ENCODE assay signal across 18 cellular contexts in genomic region chr5:170642776-170643436, GRCh38.
"Had no signal": no experiment of that assay in that cellular context is flagged by ENCODE, and none has a peak within 500 bp of the region (broad histone marks: within the 10 kb centered on the region; RNA-seq: fewer than 3 reads in every experiment).

No MANE protein-coding gene starts in this region.

- H3K36me3 ChIP-seq: adrenal gland, breast epithelium, gastrocnemius medialis, left ventricle myocardium inferior, thyroid gland, uterus had no signal

- H3K4me3 ChIP-seq: adrenal gland, breast epithelium, gastrocnemius medialis, left ventricle myocardium inferior, thyroid gland, uterus had no signal

- DNase-seq: activated CD4-positive, alpha-beta T cell treated with anti-CD3 and anti-CD28 coated beads, Interleukin-2, amount 10 ng/mL, durations not matched to agents 7 days and 5 days; activated CD8-positive, alpha-beta memory T cell treated with anti-CD3 and anti-CD28 coated beads, Interleukin-2, amount 50 U/mL, for 48 hours; activated gamma-delta T cell; activated T-cell treated with anti-CD3 and anti-CD28 coated beads, Interleukin-2, amount 50 U/mL, for 72 hours; gastrocnemius medialis; kidney; left ventricle myocardium inferior; occipital lobe; stimulated activated CD4-positive, alpha-beta T cell treated with anti-CD3 and anti-CD28 coated beads, Interleukin-2, amount 100 ng/mL, for 24 hours; stimulated activated naive CD4-positive, alpha-beta T cell treated with Interleukin-2 at 50 U/mL for 16 hours; thyroid gland; uterus had no signal

- H3K4me1 ChIP-seq: breast epithelium, gastrocnemius medialis, thyroid gland, uterus had no signal

- H3K9me3 ChIP-seq: adrenal gland, breast epithelium, gastrocnemius medialis, left ventricle myocardium inferior, thyroid gland, uterus had no signal

- H3K27me3 ChIP-seq: gastrocnemius medialis, thyroid gland, uterus had no signal

- ATAC-seq: activated CD4-positive, CD25-positive, alpha-beta regulatory T cell treated with anti-CD3 and anti-CD28 coated beads, Interleukin-2, amount 50 U/mL, for 24 hours; activated naive CD4-positive, alpha-beta T cell treated with anti-CD3 and anti-CD28 coated beads, Interleukin-2, amount 50 U/mL, for 72 hours; activated T-cell treated with anti-CD3 and anti-CD28 coated beads, Interleukin-2, amount 50 U/mL, for 72 hours; gastrocnemius medialis had no signal

- H3K27ac ChIP-seq: adrenal gland, breast epithelium, gastrocnemius medialis, left ventricle myocardium inferior, thyroid gland, uterus had no signal

- FAIRE-seq: astrocyte, endometrium, kidney had no signal
